In the genomic region with DNA sequence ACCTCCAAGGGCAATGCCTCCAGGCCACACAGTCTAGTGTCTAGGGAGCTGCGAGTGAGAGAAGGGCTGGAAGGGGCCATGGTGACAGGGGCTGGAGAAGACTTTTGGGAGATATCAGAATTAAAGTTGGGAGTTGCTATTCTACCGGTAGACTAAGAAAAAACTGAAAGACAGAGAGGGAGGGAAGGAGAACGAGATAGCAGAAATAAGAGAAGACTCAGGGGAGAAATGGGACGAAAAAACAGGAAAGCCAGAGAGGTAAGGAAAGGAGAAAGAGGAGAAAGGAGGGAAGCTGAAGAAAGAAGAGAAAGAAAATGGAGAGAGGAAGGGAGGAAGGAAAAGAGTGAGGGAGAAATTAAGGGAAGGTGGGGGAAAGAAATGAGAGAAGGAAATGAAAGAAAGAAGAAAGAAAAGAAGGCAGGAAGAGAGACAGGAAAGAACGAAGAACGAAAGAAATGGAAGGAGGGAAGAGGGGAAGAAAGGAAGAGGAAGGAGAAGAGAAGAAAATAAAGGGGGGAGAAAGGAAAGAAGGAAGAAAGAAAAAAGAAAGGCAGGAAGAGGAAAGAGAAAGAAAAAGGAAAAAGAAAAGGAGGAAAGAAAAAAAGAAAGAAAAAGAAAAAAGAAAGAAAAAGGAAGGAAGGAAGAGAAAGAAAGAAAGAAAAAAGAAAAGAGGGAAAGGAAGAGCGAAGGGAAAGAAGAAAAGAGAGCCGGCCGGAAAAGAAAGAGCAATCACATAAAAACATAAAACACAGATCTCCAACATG, we compare ENCODE assay signal across 7 cellular contexts. TPM values are rescaled to one million over a fixed set of nuclear protein-coding genes. Genes with fewer than 3 reads are reported as not detected.
DNase-seq lines count a peak whose midpoint lies in the region; ATAC-seq and TF ChIP-seq lines count a peak whose summit lies in the region.

No MANE protein-coding gene starts in this region.

- H3K27me3 Mint-ChIP-seq in activated T-helper 1 cell treated with anti-CD3 and anti-CD28 coated beads, Interleukin-12 subunit alpha, Interleukin-12 subunit beta, Interleukin-2, Interleukin-4 antibody, amounts not matched to agents 30 ng/mL and 10 ng/mL and 1 ng/mL, durations not matched to agents 14 hours and 24 hours and 36 hours (ENCODE audit: insufficient read depth), result peaks cover 80% of the 10 kb centered on the region
- H3K27me3 Mint-ChIP-seq in immature natural killer cell (ENCODE audit: low read depth in 3 of 3), result peaks cover 23 to 54% (median 30%) of the 10 kb centered on the region in 3 donors

- H3K9ac ChIP-seq in stomach smooth muscle (ENCODE audit: low read length in 2 of 2), result peak overlapping the region; percentile 66 to 67

- H3K4me3 ChIP-seq in HFF-Myc (replicated peaks; ENCODE audit: low read depth, low read length) (peak overlapping the region; percentile 48), stomach smooth muscle (ENCODE audit: low read length in 2 of 2) (peak overlapping the region; percentile 77)

- TF ChIP-seq CTCF in HFF-Myc (IDR thresholded peaks at IDR 0.05; ENCODE audit: low read depth, low read length, missing control alignments), result no peak

- peaks cover 20% of the 10 kb centered on the region for H3K4me1 ChIP-seq in stomach smooth muscle (ENCODE audit: control insufficient read depth, insufficient read depth, low read length)

- no peaks in the 10 kb centered on the region for H3K36me3 Mint-ChIP-seq in activated T-helper 1 cell treated with anti-CD3 and anti-CD28 coated beads, Interleukin-12 subunit alpha, Interleukin-12 subunit beta, Interleukin-2, Interleukin-4 antibody, amounts not matched to agents 30 ng/mL and 10 ng/mL and 1 ng/mL, durations not matched to agents 14 hours and 24 hours and 36 hours (ENCODE audit: low read depth)
- H3K36me3 Mint-ChIP-seq in immature natural killer cell, result no peaks in the 10 kb centered on the region

- peaks cover 50 to 74% of the 10 kb centered on the region in 2 donors for H3K27me3 ChIP-seq in stomach smooth muscle (ENCODE audit: control insufficient read depth in 1 of 2, insufficient read depth in 2 of 2, low read length in 2 of 2)

- no peaks in the 10 kb centered on the region for H3K36me3 ChIP-seq in stomach smooth muscle (ENCODE audit: control insufficient read depth in 2 of 2, insufficient read depth in 2 of 2, low read length in 2 of 2)

- peak overlapping the region; percentile 78 for H3K4me3 Mint-ChIP-seq in activated T-helper 1 cell treated with anti-CD3 and anti-CD28 coated beads, Interleukin-12 subunit alpha, Interleukin-12 subunit beta, Interleukin-2, Interleukin-4 antibody, amounts not matched to agents 30 ng/mL and 10 ng/mL and 1 ng/mL, durations not matched to agents 14 hours and 24 hours and 36 hours
- peak overlapping the region; percentile 83 to 88 (median 85) for H3K4me3 Mint-ChIP-seq in immature natural killer cell

- no peaks in the 10 kb centered on the region for H3K9me3 Mint-ChIP-seq in activated T-helper 1 cell treated with anti-CD3 and anti-CD28 coated beads, Interleukin-12 subunit alpha, Interleukin-12 subunit beta, Interleukin-2, Interleukin-4 antibody, amounts not matched to agents 30 ng/mL and 10 ng/mL and 1 ng/mL, durations not matched to agents 14 hours and 24 hours and 36 hours
- peaks cover 0 to 1% (median 0%) of the 10 kb centered on the region in 6 donors for H3K9me3 Mint-ChIP-seq in immature natural killer cell

- no peaks in the 10 kb centered on the region for H3K9me3 ChIP-seq in stomach smooth muscle (ENCODE audit: control insufficient read depth in 2 of 2, low read length in 2 of 2)

- peaks cover 40% of the 10 kb centered on the region for H3K4me1 Mint-ChIP-seq in activated T-helper 1 cell treated with anti-CD3 and anti-CD28 coated beads, Interleukin-12 subunit alpha, Interleukin-12 subunit beta, Interleukin-2, Interleukin-4 antibody, amounts not matched to agents 30 ng/mL and 10 ng/mL and 1 ng/mL, durations not matched to agents 14 hours and 24 hours and 36 hours (ENCODE audit: low read depth)
- H3K4me1 Mint-ChIP-seq in immature natural killer cell, result peaks cover 35 to 42% of the 10 kb centered on the region in 2 donors

- H3K27ac Mint-ChIP-seq in activated T-helper 1 cell treated with anti-CD3 and anti-CD28 coated beads, Interleukin-12 subunit alpha, Interleukin-12 subunit beta, Interleukin-2, Interleukin-4 antibody, amounts not matched to agents 30 ng/mL and 10 ng/mL and 1 ng/mL, durations not matched to agents 14 hours and 24 hours and 36 hours, result no peak overlapping the region
- peak overlapping the region in 3 of 6 donors; percentile 15 to 67 (median 48) for H3K27ac Mint-ChIP-seq in immature natural killer cell

- DNase-seq in HFF-Myc (ENCODE audit: extremely low read depth, low read depth) (no peak), immature natural killer cell (no peak), mesenteric fat pad (ENCODE audit: low spot score) (no peak)
- no peak for DNase-seq in activated T-helper 1 cell treated with anti-CD3 and anti-CD28 coated beads, Interleukin-12 subunit alpha, Interleukin-12 subunit beta, Interleukin-2, Interleukin-4 antibody, amounts not matched to agents 30 ng/mL and 10 ng/mL and 1 ng/mL, durations not matched to agents 14 hours and 24 hours and 36 hours (ENCODE audit: low spot score)

- intact Hi-C loops in activated T-helper 1 cell treated with anti-CD3 and anti-CD28 coated beads, Interleukin-12 subunit alpha, Interleukin-12 subunit beta, Interleukin-2, Interleukin-4 antibody, amounts not matched to agents 30 ng/mL and 10 ng/mL and 1 ng/mL, durations not matched to agents 14 hours and 24 hours and 36 hours (cut with micrococcal nuclease), result no loop called here

- ATAC-seq in GM18909 (IDR thresholded peaks at IDR 0.05; ENCODE audit: poor library complexity, unreplicated experiment) (no peak), GM18511 (IDR thresholded peaks at IDR 0.05; ENCODE audit: unreplicated experiment) (no peak)

- H3K27ac ChIP-seq in stomach smooth muscle (ENCODE audit: low read length), result peak overlapping the region; percentile 49

RNA-seq across cellular contexts. Expression of a gene that starts 1.2 kb away (rescaled TPM):
- total RNA-seq in activated T-helper 1 cell treated with anti-CD3 and anti-CD28 coated beads, Interleukin-12 subunit alpha, Interleukin-12 subunit beta, Interleukin-2, Interleukin-4 antibody, amounts not matched to agents 30 ng/mL and 10 ng/mL and 1 ng/mL, durations not matched to agents 14 hours and 24 hours and 36 hours, result not detected in 2 replicates
- polyA plus RNA-seq in immature natural killer cell, result not detected
- total RNA-seq in mesenteric fat pad, result 83.3 TPM

Comparison
In these comparisons a context has a peak if more than half of its experiments do, and no peak if none do; other contexts are left out.
1. RNA of a gene that starts 1.2 kb away (total RNA-seq): 83.3 TPM in mesenteric fat pad (single experiment); not detected in activated T-helper 1 cell treated with anti-CD3 and anti-CD28 coated beads, Interleukin-12 subunit alpha, Interleukin-12 subunit beta, Interleukin-2, Interleukin-4 antibody, amounts not matched to agents 30 ng/mL and 10 ng/mL and 1 ng/mL, durations not matched to agents 14 hours and 24 hours and 36 hours; every median in the first group is over 10 times any median in the second.